1 cellular context compared by ENCODE assay signal in the genomic region with DNA sequence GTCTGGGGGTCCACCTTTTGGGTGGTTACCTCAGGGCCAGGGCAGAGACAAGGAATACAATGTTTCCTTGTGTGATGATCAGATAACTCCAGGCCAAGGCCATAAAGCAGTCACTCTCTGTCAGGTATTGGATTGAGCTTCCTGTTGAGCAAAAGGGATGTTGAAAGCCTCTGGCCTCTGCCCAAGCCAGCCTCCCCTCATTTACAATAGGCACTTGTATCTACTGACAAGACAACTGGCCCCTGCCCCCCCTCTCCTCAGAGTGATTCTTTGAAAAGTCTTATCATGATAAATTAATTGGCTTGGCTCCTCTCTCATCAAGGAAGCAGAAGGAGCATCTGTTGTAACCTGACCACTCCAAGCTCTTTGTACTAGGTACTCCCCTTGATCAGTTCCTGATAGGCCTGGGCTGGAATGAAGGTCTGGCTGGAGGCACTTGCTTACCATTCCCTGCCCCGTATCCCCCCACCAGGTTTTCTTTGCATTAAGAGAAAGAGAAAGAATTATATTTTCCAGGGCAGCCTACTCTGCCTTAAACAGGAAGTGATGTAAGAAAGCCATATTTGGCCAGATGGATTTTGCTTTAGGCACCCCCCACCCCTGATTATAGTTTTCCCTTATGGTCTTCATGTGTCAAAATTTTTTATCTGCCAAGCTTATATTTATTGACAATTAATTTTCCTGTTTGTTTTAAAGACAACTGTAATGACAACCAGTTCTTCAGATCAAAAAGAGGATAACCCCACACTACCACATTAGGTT.
TF ChIP-seq lines count a peak whose summit lies in the region.

No MANE protein-coding gene starts in this region.

TF ChIP-seq in HCT116, 20 proteins besides CTCF, POLR2A, EP300 and RAD21 (continued from another document):
- no peak for TF ChIP-seq YY1 (IDR thresholded peaks at IDR 0.05; ENCODE audit: extremely low read depth, insufficient replicate concordance, low read depth, low read length)
- no peak for TF ChIP-seq CEBPB (IDR thresholded peaks at IDR 0.05; ENCODE audit: low read depth)
- no peak for TF ChIP-seq CBX3 (IDR thresholded peaks at IDR 0.05; ENCODE audit: low read depth)
